ENCODE assay signal across 1 cellular context in the genomic region with DNA sequence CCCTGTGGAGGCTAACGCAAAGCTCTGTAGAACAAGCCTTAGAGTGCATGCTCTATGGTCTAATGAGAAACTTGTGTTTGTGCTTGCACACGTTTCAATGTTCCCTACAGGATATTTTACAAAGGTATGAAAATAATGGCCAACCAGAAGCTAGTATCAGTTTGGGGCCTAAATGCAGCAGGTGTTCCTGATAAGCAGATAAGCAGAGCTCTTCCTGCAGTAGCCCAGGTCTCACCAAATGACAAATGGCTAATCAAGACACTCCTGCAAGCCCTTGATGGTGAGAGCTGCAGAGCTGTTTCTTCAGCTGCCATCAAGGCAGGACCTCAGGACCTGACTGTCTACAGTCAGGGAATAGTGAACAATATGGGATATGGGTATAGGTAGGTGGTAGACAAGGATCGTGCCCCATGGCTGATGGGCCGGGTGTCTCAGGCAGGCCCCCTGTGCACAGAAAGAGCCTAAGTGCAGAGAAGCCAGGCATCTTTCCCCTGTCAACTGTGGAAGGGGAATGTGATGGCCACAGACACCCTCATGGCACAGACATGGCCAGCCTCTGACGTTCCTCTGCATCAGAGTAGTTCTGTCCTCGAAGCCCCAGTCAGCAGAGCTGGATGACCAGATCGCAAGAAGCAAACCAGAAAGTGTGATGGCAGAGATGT.
A peak's percentile ranks its signal among the peaks of the same experiment; 100 is the strongest.
TF ChIP-seq lines count a peak whose summit lies in the region.

No MANE protein-coding gene starts in this region.

TF ChIP-seq in K562, 482 proteins besides CTCF, POLR2A, EP300 and RAD21:
- no peak for TF ChIP-seq KLF1 (tag; IDR thresholded peaks at IDR 0.05)
- TF ChIP-seq CBFA2T3 (IDR thresholded peaks at IDR 0.05) = peak; percentile 24
